9 cellular contexts compared by ENCODE assay signal in genomic region chr11:45872513-45873356, GRCh38. TPM values are rescaled to one million over a fixed set of nuclear protein-coding genes. Genes with fewer than 3 reads are reported as not detected.
DNase-seq lines count a peak whose midpoint lies in the region; ATAC-seq and TF ChIP-seq lines count a peak whose summit lies in the region.
"Had no signal": no experiment of that assay in that cellular context is flagged by ENCODE, and none has a peak within 500 bp of the region (broad histone marks: within the 10 kb centered on the region; RNA-seq: fewer than 3 reads in every experiment).

No MANE protein-coding gene starts in this region.

- H3K27me3 Mint-ChIP-seq in CD14-positive monocyte (ENCODE audit: low read depth in 3 of 3) (no peaks in the 10 kb centered on the region), GM23338 (ENCODE audit: insufficient read depth, low read depth, poor library complexity) (peaks cover 1% of the 10 kb centered on the region), progenitor cell of endocrine pancreas (no peaks in the 10 kb centered on the region)
- H3K27me3 Mint-ChIP-seq in activated naive CD8-positive, alpha-beta T cell treated with anti-CD3 and anti-CD28 coated beads, Interleukin-2, amount 10 ng/mL, durations not matched to agents 7 days and 5 days: no peaks in the 10 kb centered on the region

- 0 out of 2 replicates have a peak overlapping the region, but pooled peaks have one; percentile 34 for H3K27ac ChIP-seq in GM23338 (ENCODE audit: low read depth)

- H3K4me1 Mint-ChIP-seq in CD14-positive monocyte: no peaks in the 10 kb centered on the region
- H3K4me1 Mint-ChIP-seq in GM23338: peaks cover 27% of the 10 kb centered on the region
- H3K4me1 Mint-ChIP-seq in activated naive CD8-positive, alpha-beta T cell treated with anti-CD3 and anti-CD28 coated beads, Interleukin-2, amount 10 ng/mL, durations not matched to agents 7 days and 5 days: no peaks in the 10 kb centered on the region
- H3K4me1 Mint-ChIP-seq in progenitor cell of endocrine pancreas (ENCODE audit: low read depth): no peaks in the 10 kb centered on the region

- no peaks in the 10 kb centered on the region; the same call in 1 of the 2 replicates for H3K36me3 ChIP-seq in GM23338 (ENCODE audit: insufficient read depth)

- H3K4me2 ChIP-seq in GM23338: no peak overlapping the region

- ATAC-seq in GM23338: peak; percentile 99
- ATAC-seq in activated naive CD8-positive, alpha-beta T cell treated with anti-CD3 and anti-CD28 coated beads, Interleukin-2, amount 10 ng/mL, durations not matched to agents 7 days and 5 days (ENCODE audit: low read depth): peak; percentile 60
- peak; percentile 68 for ATAC-seq in Right ventricle myocardium superior (ENCODE audit: poor library complexity)
- ATAC-seq in HG03045 (IDR thresholded peaks at IDR 0.05; ENCODE audit: unreplicated experiment): no peak

- intact Hi-C loops in CD14-positive monocyte (cut with micrococcal nuclease): no loop called here
- intact Hi-C loops in Right ventricle myocardium superior (cut with DNase I): no loop called here

- no peak overlapping the region for H3K4me3 ChIP-seq in GM23338

- H3K27ac Mint-ChIP-seq in CD14-positive monocyte (peak overlapping the region in 2 of 7 donors; percentile 22 to 51), GM23338 (peak overlapping the region; percentile 80), progenitor cell of endocrine pancreas (no peak overlapping the region)
- H3K27ac Mint-ChIP-seq in activated naive CD8-positive, alpha-beta T cell treated with anti-CD3 and anti-CD28 coated beads, Interleukin-2, amount 10 ng/mL, durations not matched to agents 7 days and 5 days: no peak overlapping the region

- H4K20me1 ChIP-seq in GM23338 (replicated peaks; ENCODE audit: insufficient read depth): no peaks in the 10 kb centered on the region

- H3K4me3 Mint-ChIP-seq in CD14-positive monocyte (no peak overlapping the region), GM23338 (no peak overlapping the region; the same call in 2 of the 3 replicates), progenitor cell of endocrine pancreas (ENCODE audit: low read depth) (no peak overlapping the region)
- H3K4me3 Mint-ChIP-seq in activated naive CD8-positive, alpha-beta T cell treated with anti-CD3 and anti-CD28 coated beads, Interleukin-2, amount 10 ng/mL, durations not matched to agents 7 days and 5 days: no peak overlapping the region

- peaks cover 4% of the 10 kb centered on the region; the same call in 1 of the 2 replicates for H3F3A ChIP-seq in GM23338 (replicated peaks; ENCODE audit: low read depth)

- no peaks in the 10 kb centered on the region for H3K27me3 ChIP-seq in GM23338 (ENCODE audit: insufficient read depth)

- H3K4me1 ChIP-seq in GM23338 (ENCODE audit: insufficient read depth): peaks cover 19% of the 10 kb centered on the region

- H2AFZ ChIP-seq in GM23338: no peak overlapping the region

- H3K79me2 ChIP-seq in GM23338 (replicated peaks; ENCODE audit: insufficient read depth): no peaks in the 10 kb centered on the region

- H3K9me3 Mint-ChIP-seq in CD14-positive monocyte: no peaks in the 10 kb centered on the region
- H3K9me3 Mint-ChIP-seq in GM23338: no peaks in the 10 kb centered on the region
- H3K9me3 Mint-ChIP-seq in activated naive CD8-positive, alpha-beta T cell treated with anti-CD3 and anti-CD28 coated beads, Interleukin-2, amount 10 ng/mL, durations not matched to agents 7 days and 5 days: no peaks in the 10 kb centered on the region
- H3K9me3 Mint-ChIP-seq in progenitor cell of endocrine pancreas (ENCODE audit: low read depth): no peaks in the 10 kb centered on the region

- TF ChIP-seq CTCF in CD14-positive monocyte (IDR thresholded peaks at IDR 0.05): peak; percentile 73
- peak; percentile 85 to 99 for TF ChIP-seq CTCF in GM23338 (conservative IDR thresholded peaks at IDR 0.05; ENCODE audit: low read depth in 2 of 2)
- peak; percentile 74 for TF ChIP-seq CTCF in progenitor cell of endocrine pancreas (IDR thresholded peaks at IDR 0.05; ENCODE audit: unreplicated experiment)

- no peaks in the 10 kb centered on the region for H3K9me2 ChIP-seq in GM23338 (ENCODE audit: insufficient read depth)

- POLR2A ChIA-PET in activated naive CD8-positive, alpha-beta T cell treated with anti-CD3 and anti-CD28 coated beads, Interleukin-2, amount 10 ng/mL, durations not matched to agents 7 days and 5 days (lab: Charles Lee): no interaction called here

- DNase-seq in CD14-positive monocyte (ENCODE audit: low spot score) (no peak), GM23338 (ENCODE audit: low spot score) (peak; percentile 95), NCI-H524 (lab: John Stamatoyannopoulos, UW) (peak; percentile 34 to 74), Right ventricle myocardium superior (no peak), progenitor cell of endocrine pancreas (ENCODE audit: low spot score, unreplicated experiment) (peak; percentile 50), activated gamma-delta T cell (lab: John Stamatoyannopoulos, UW) (no peak)
- DNase-seq in activated naive CD8-positive, alpha-beta T cell treated with anti-CD3 and anti-CD28 coated beads, Interleukin-2, amount 10 ng/mL, durations not matched to agents 7 days and 5 days: no peak

- H3K36me3 Mint-ChIP-seq in CD14-positive monocyte (peaks cover 87 to 93% of the 10 kb centered on the region in 2 donors), GM23338 (ENCODE audit: low read depth) (peaks cover 11% of the 10 kb centered on the region; the same call in 2 of the 3 replicates), progenitor cell of endocrine pancreas (ENCODE audit: insufficient read depth) (peaks cover 17% of the 10 kb centered on the region)
- H3K36me3 Mint-ChIP-seq in activated naive CD8-positive, alpha-beta T cell treated with anti-CD3 and anti-CD28 coated beads, Interleukin-2, amount 10 ng/mL, durations not matched to agents 7 days and 5 days: peaks cover 12% of the 10 kb centered on the region

TF ChIP-seq in GM23338, 12 proteins besides CTCF, POLR2A, EP300 and RAD21 (continues in another document):
- no peak for TF ChIP-seq ZNF331 (CRISPR knock-in tag; IDR thresholded peaks at IDR 0.05; ENCODE audit: low read depth)

RNA-seq across cellular contexts. Expression of gene MAPK8IP1, which starts 12.7 kb away (rescaled TPM):
- not detected for polyA plus RNA-seq in CD14-positive monocyte
- 34.1 and 39.4 TPM in 2 replicates for total RNA-seq in GM23338 (2014; rRNA removed; shearing (Covaris generic))
- 5.9 and 6.8 TPM in 2 replicates for polyA plus RNA-seq in GM23338 (2016; fragmentation: Nextera tagmentation; extraction: Ambion mirVana)
- total RNA-seq in activated naive CD8-positive, alpha-beta T cell treated with anti-CD3 and anti-CD28 coated beads, Interleukin-2, amount 10 ng/mL, durations not matched to agents 7 days and 5 days: under 1 TPM; 0.85 to 0.86 TPM
- 4.5 TPM for total RNA-seq in Right ventricle myocardium superior
- 43.0 and 48.1 TPM in 2 replicates for total RNA-seq in progenitor cell of endocrine pancreas

RNA-seq across cellular contexts. Expression of gene CRY2, which starts 25.5 kb away (rescaled TPM):
- polyA plus RNA-seq in CD14-positive monocyte (1 to 10 TPM; 5.1 to 7.2 TPM), GM23338 (2016; fragmentation: Nextera tagmentation; extraction: Ambion mirVana) (5.6 and 9.5 TPM in 2 replicates)
- total RNA-seq in GM23338 (2014; rRNA removed; shearing (Covaris generic)): 14.6 and 15.4 TPM in 2 replicates
- 10 to 100 TPM; 32.4 to 36.9 TPM for total RNA-seq in activated naive CD8-positive, alpha-beta T cell treated with anti-CD3 and anti-CD28 coated beads, Interleukin-2, amount 10 ng/mL, durations not matched to agents 7 days and 5 days
- total RNA-seq in Right ventricle myocardium superior (68.3 TPM), progenitor cell of endocrine pancreas (34.1 and 34.8 TPM in 2 replicates)

RNA-seq across cellular contexts. Expression of gene FREY1, which starts 34.3 kb away (rescaled TPM):
- polyA plus RNA-seq in CD14-positive monocyte (not detected), GM23338 (2016; fragmentation: Nextera tagmentation; extraction: Ambion mirVana) (not detected in 2 replicates)
- total RNA-seq in GM23338 (2014; rRNA removed; shearing (Covaris generic)): 1.1 TPM in 1 of 2 replicates, not detected in the other
- 1 to 10 TPM; 3.9 TPM for total RNA-seq in activated naive CD8-positive, alpha-beta T cell treated with anti-CD3 and anti-CD28 coated beads, Interleukin-2, amount 10 ng/mL, durations not matched to agents 7 days and 5 days
- total RNA-seq in Right ventricle myocardium superior (not detected), progenitor cell of endocrine pancreas (2.8 and 3.7 TPM in 2 replicates)

RNA-seq across cellular contexts. Expression of gene PEX16, which starts 44.9 kb away (rescaled TPM):
- polyA plus RNA-seq in CD14-positive monocyte (10 to 100 TPM; 33.8 to 35.1 TPM), GM23338 (2016; fragmentation: Nextera tagmentation; extraction: Ambion mirVana) (23.3 and 27.6 TPM in 2 replicates)
- total RNA-seq in GM23338 (2014; rRNA removed; shearing (Covaris generic)): 22.4 and 34.1 TPM in 2 replicates
- 10 to 100 TPM; 49.4 to 61.5 TPM for total RNA-seq in activated naive CD8-positive, alpha-beta T cell treated with anti-CD3 and anti-CD28 coated beads, Interleukin-2, amount 10 ng/mL, durations not matched to agents 7 days and 5 days
- total RNA-seq in Right ventricle myocardium superior (8.5 TPM), progenitor cell of endocrine pancreas (28.0 and 34.6 TPM in 2 replicates)

RNA-seq across cellular contexts. Expression of gene LARGE2, which starts 49.7 kb away (rescaled TPM):
- polyA plus RNA-seq in CD14-positive monocyte: not detected
- 74.5 and 107 TPM in 2 replicates for total RNA-seq in GM23338 (2014; rRNA removed; shearing (Covaris generic))
- 89.8 and 97.8 TPM in 2 replicates for polyA plus RNA-seq in GM23338 (2016; fragmentation: Nextera tagmentation; extraction: Ambion mirVana)
- total RNA-seq in activated naive CD8-positive, alpha-beta T cell treated with anti-CD3 and anti-CD28 coated beads, Interleukin-2, amount 10 ng/mL, durations not matched to agents 7 days and 5 days: 1 to 10 TPM; 2.5 to 2.7 TPM
- total RNA-seq in Right ventricle myocardium superior: not detected
- 39.4 and 47.3 TPM in 2 replicates for total RNA-seq in progenitor cell of endocrine pancreas
- total RNA-seq: T-helper 1 cell treated with Interleukin-12 subunit alpha and Interleukin-12 subunit beta and Interleukin-4 antibody, amounts not matched to agents 30 ng/mL and 1 ng/mL, for 36 hours had no signal

Comparison
In these comparisons a context has a peak if more than half of its experiments do, and no peak if none do; other contexts are left out.
1. DNase-seq: peak in GM23338 (single experiment), NCI-H524 (2 of 2) and progenitor cell of endocrine pancreas (single experiment); none in CD14-positive monocyte (single experiment), activated naive CD8-positive, alpha-beta T cell treated with anti-CD3 and anti-CD28 coated beads, Interleukin-2, amount 10 ng/mL, durations not matched to agents 7 days and 5 days (single experiment), Right ventricle myocardium superior (single experiment) and activated gamma-delta T cell (single experiment).
2. Peak in every context shown above with its lines, with median percentiles within 50 percentile points of each other: CTCF ChIP-seq.